26 cellular contexts compared by ENCODE assay signal in genomic region chr5:154295551-154295950, GRCh38.
"Had no signal": no experiment of that assay in that cellular context is flagged by ENCODE, and none has a peak within 500 bp of the region (broad histone marks: within the 10 kb centered on the region; RNA-seq: fewer than 3 reads in every experiment).

No MANE protein-coding gene starts in this region.

- H3K27ac ChIP-seq: adrenal gland, Peyer's patch, RWPE1, SJCRH30 had no signal

- DNase-seq: activated CD4-positive, alpha-beta T cell treated with anti-CD3 and anti-CD28 coated beads for 48 hours; activated CD4-positive, alpha-beta T cell treated with anti-CD3 and anti-CD28 coated beads, Interleukin-2, amount 50 U/mL, for 4 hours; activated CD4-positive, CD25-positive, alpha-beta regulatory T cell treated with anti-CD3 and anti-CD28 coated beads, Interleukin-2, amount 50 U/mL, for 72 hours; activated CD8-positive, alpha-beta memory T cell treated with anti-CD3 and anti-CD28 coated beads, Interleukin-2, amount 50 U/mL, for 48 hours; activated CD8-positive, alpha-beta T cell treated with anti-CD3 and anti-CD28 coated beads, Interleukin-2, amount 10 ng/mL, durations not matched to agents 7 days and 5 days; activated naive CD4-positive, alpha-beta T cell treated with anti-CD3 and anti-CD28 coated beads, Interleukin-2, amount 50 U/mL, for 16 hours; activated naive CD8-positive, alpha-beta T cell treated with anti-CD3 and anti-CD28 coated beads, Interleukin-2, amount 10 ng/mL, durations not matched to agents 7 days and 5 days; activated T-cell treated with anti-CD3 and anti-CD28 coated beads, Interleukin-2, amount 50 U/mL, for 1 hour; adrenal gland; anterior cingulate cortex; KG1; NCI-H1048; NCI-H146; NCI-H187 treated with DMSO at 0.1 percent for 48 hours; NCI-H2171; NCI-H226; NCI-H510A; NCI-H526 treated with DMSO at 0.1 percent for 48 hours; NCI-H82; Peyer's patch; Right ventricle myocardium superior; SJCRH30; SK-N-SH had no signal

- ATAC-seq: activated CD8-positive, alpha-beta T cell treated with anti-CD3 and anti-CD28 coated beads, Interleukin-2, amount 10 ng/mL, durations not matched to agents 7 days and 5 days; WTC11 had no signal

- H3K4me3 Mint-ChIP-seq: activated CD8-positive, alpha-beta T cell treated with anti-CD3 and anti-CD28 coated beads, Interleukin-2, amount 10 ng/mL, durations not matched to agents 7 days and 5 days; activated naive CD8-positive, alpha-beta T cell treated with anti-CD3 and anti-CD28 coated beads, Interleukin-2, amount 10 ng/mL, durations not matched to agents 7 days and 5 days; T-helper 1 cell treated with Interleukin-12 subunit alpha and Interleukin-12 subunit beta and Interleukin-4 antibody, amounts not matched to agents 30 μg/mL and 1 μg/mL, for 36 hours; WTC11 had no signal

- H3K27me3 Mint-ChIP-seq: activated naive CD8-positive, alpha-beta T cell treated with anti-CD3 and anti-CD28 coated beads, Interleukin-2, amount 10 ng/mL, durations not matched to agents 7 days and 5 days had no signal

- H3K9me3 Mint-ChIP-seq: activated naive CD8-positive, alpha-beta T cell treated with anti-CD3 and anti-CD28 coated beads, Interleukin-2, amount 10 ng/mL, durations not matched to agents 7 days and 5 days; T-helper 1 cell treated with Interleukin-12 subunit alpha and Interleukin-12 subunit beta and Interleukin-4 antibody, amounts not matched to agents 30 μg/mL and 1 μg/mL, for 36 hours; WTC11 had no signal

- H3K36me3 Mint-ChIP-seq: WTC11 had no signal

- H3K27ac Mint-ChIP-seq: activated CD8-positive, alpha-beta T cell treated with anti-CD3 and anti-CD28 coated beads, Interleukin-2, amount 10 ng/mL, durations not matched to agents 7 days and 5 days; activated naive CD8-positive, alpha-beta T cell treated with anti-CD3 and anti-CD28 coated beads, Interleukin-2, amount 10 ng/mL, durations not matched to agents 7 days and 5 days; T-helper 1 cell treated with Interleukin-12 subunit alpha and Interleukin-12 subunit beta and Interleukin-4 antibody, amounts not matched to agents 30 μg/mL and 1 μg/mL, for 36 hours; WTC11 had no signal
